Comparison of ENCODE assay signal across 26 cellular contexts in genomic region chr3:121852256-121852655, GRCh38. TPM values are rescaled to one million over a fixed set of nuclear protein-coding genes. Genes with fewer than 3 reads are reported as not detected.
DNase-seq lines count a peak whose midpoint lies in the region; ATAC-seq, FAIRE-seq and TF ChIP-seq lines count a peak whose summit lies in the region.
"Had no signal": no experiment of that assay in that cellular context is flagged by ENCODE, and none has a peak within 500 bp of the region (broad histone marks: within the 10 kb centered on the region; RNA-seq: fewer than 3 reads in every experiment).

No MANE protein-coding gene starts in this region.

- dilution Hi-C loops in keratinocyte (cut with MboI; ENCODE audit: extremely low pct_ligation_motif_present, low sequenced_read_pairs), result no loop called here

- FAIRE-seq in GM19239 (lab: Jason Lieb, UNC) (peak; percentile 45), GM12878 (lab: Jason Lieb, UNC) (no peak), keratinocyte (lab: Jason Lieb, UNC) (peak; percentile 49), kidney (lab: Jason Lieb, UNC) (no peak), RCC 7860 (lab: Jason Lieb, UNC) (no peak)

- H3K9me3 ChIP-seq in GM12878 (replicated peaks; ENCODE audit: control insufficient read depth, insufficient read depth, low read length) (peaks cover 1% of the 10 kb centered on the region; the same call in 1 of the 3 replicates), keratinocyte (ENCODE audit: control insufficient read depth, low read depth, low read length) (no peaks in the 10 kb centered on the region), kidney (ENCODE audit: control insufficient read depth in 1 of 2, low read length in 2 of 2) (no peaks in the 10 kb centered on the region)
- H3K9me3 ChIP-seq: Peyer's patch, SK-N-SH had no signal

- DNase-seq in GM19239 (ENCODE audit: insufficient read length, low spot score) (no peak), LNCaP clone FGC (ENCODE audit: low read depth) (no peak), GM12878 (ENCODE audit: low read depth, low spot score) (no peak), keratinocyte (ENCODE audit: low read depth, low spot score) (no peak), kidney (no peak), foreskin melanocyte (no peak), RCC 7860 (ENCODE audit: low spot score) (no peak)
- DNase-seq: CD8-positive, alpha-beta T cell; DMS79 treated with DMSO at 0.1 percent for 48 hours; GF-D8; H9; KG1; NCI-H1105; NCI-H1436 treated with DMSO at 0.1 percent for 48 hours; NCI-H1930; NCI-H2107; NCI-H446 treated with DMSO at 0.1 percent for 48 hours; NCI-H526; NCI-H82; NK-92 treated with Interleukin-12 subunit alpha and Interleukin-12 subunit beta, amount 100 ng/mL, for 24 hours; Peyer's patch; SK-N-SH; SW 1271 had no signal

- intact Hi-C loops in GM12878 (cut with micrococcal nuclease; ENCODE audit: unreplicated experiment) (no loop called here), kidney (cut with DNase I) (no loop called here)

- POLR2A ChIA-PET in GM12878 (lab: Charles Lee), result interaction anchor here (0.8 kb wide), 1 partner anchor 404 kb away, joined by 3 read pairs; no protein-coding TSS in a partner anchor

- H2AFZ ChIP-seq in GM12878 (ENCODE audit: control insufficient read depth, low read depth, low read length) (no peak overlapping the region), keratinocyte (ENCODE audit: control insufficient read depth, low read length) (peak overlapping the region; percentile 87)
- H2AFZ ChIP-seq: GM23338 had no signal

- in situ Hi-C loops in GM12878 (cut with MboI), result no loop called here

- TF ChIP-seq POLR2A in GM12878 (IDR thresholded peaks at IDR 0.05; ENCODE audit: low read depth, low read length), result no peak

- H3K27me3 ChIP-seq in GM12878 (replicated peaks in 1 of 2; ENCODE audit: control insufficient read depth in 2 of 2, insufficient read depth in 2 of 2, low read length in 1 of 2), result no peaks in the 10 kb centered on the region
- H3K27me3 ChIP-seq in keratinocyte (ENCODE audit: control insufficient read depth, extremely low read depth, insufficient read depth, low read length), result no peaks in the 10 kb centered on the region
- H3K27me3 ChIP-seq: Peyer's patch had no signal

- RAD21 ChIA-PET in GM12878 (lab: Charles Lee; ENCODE audit: unreplicated experiment), result interaction anchor here (0.8 to 1.1 kb wide), 2 partner anchors 259 to 305 kb away, joined by 3 read pairs; no protein-coding TSS in a partner anchor

- BruUV-seq in GM12878 (replicated peaks; lab: Mats Ljungman, UMichigan), result no TSS peak

- no peaks in the 10 kb centered on the region for H3K9me1 ChIP-seq in keratinocyte (ENCODE audit: control insufficient read depth, extremely low read depth, insufficient read depth, low read length)

- TF ChIP-seq CTCF in LNCaP clone FGC (IDR thresholded peaks at IDR 0.05; ENCODE audit: control insufficient read depth, extremely low read depth, insufficient read depth) (0 out of 2 replicates have a peak, but pooled peaks have one; percentile 3), GM12878 (IDR thresholded peaks at IDR 0.05 in 2 of 3, conservative IDR thresholded peaks at IDR 0.05 in 1 of 3; ENCODE audit: control insufficient read depth in 2 of 3, extremely low read depth in 1 of 3, insufficient read depth in 1 of 3, low read depth in 3 of 3, low read length in 3 of 3) (no peak), keratinocyte (optimal IDR thresholded peaks at IDR 0.05 in 1 of 3, IDR thresholded peaks at IDR 0.05 in 1 of 3, conservative IDR thresholded peaks at IDR 0.05 in 1 of 3; ENCODE audit: extremely low read depth in 1 of 3, insufficient read depth in 2 of 3, low read length in 3 of 3) (no peak), kidney (IDR thresholded peaks at IDR 0.05; ENCODE audit: borderline replicate concordance, extremely low read depth, insufficient read depth) (no peak)

- H3K9ac ChIP-seq in GM12878 (ENCODE audit: control insufficient read depth, insufficient read depth, low read length) (no peak overlapping the region), keratinocyte (ENCODE audit: control insufficient read depth, extremely low read depth, insufficient read depth, low read length) (no peak overlapping the region), kidney (ENCODE audit: low read length in 2 of 2) (no peak overlapping the region)
- H3K9ac ChIP-seq: SK-N-SH had no signal

- H3K27ac ChIP-seq in GM12878 (ENCODE audit: control insufficient read depth, insufficient read depth) (no peak overlapping the region), keratinocyte (ENCODE audit: control insufficient read depth, insufficient read depth, low read length) (peak overlapping the region; percentile 23), kidney (ENCODE audit: low read depth in 2 of 2, low read length in 2 of 2) (no peak overlapping the region)
- H3K27ac ChIP-seq: C4-2B, Peyer's patch had no signal

- no peak overlapping the region for H3K4me2 ChIP-seq in GM12878 (ENCODE audit: control insufficient read depth, insufficient read depth)
- peak overlapping the region; percentile 74 for H3K4me2 ChIP-seq in keratinocyte (ENCODE audit: control insufficient read depth, extremely low read depth, insufficient read depth, low read depth, low read length)
- H3K4me2 ChIP-seq: GM23338, SK-N-SH had no signal

- WGBS in GM12878 (ENCODE audit: insufficient coverage, insufficient replicate concordance, low lambda C conversion rate, missing lambda C conversion rate), result 100% methylated on average over 2 of the region's 2 CpGs

- SMC1A ChIA-PET in GM12878 (lab: Charles Lee; ENCODE audit: uncharacterized antibody, unreplicated experiment), result interaction anchor here (0.6 to 2.2 kb wide), 4 partner anchors 9 to 306 kb away, joined by 3 to 11 read pairs (median 6); partner anchors contain the start of gene POLQ

- H3K4me3 ChIP-seq in LNCaP clone FGC (ENCODE audit: low read depth, low read length) (no peak overlapping the region), GM12878 (no peak overlapping the region), keratinocyte (ENCODE audit: control insufficient read depth in 2 of 3, extremely low read depth in 1 of 3, insufficient read depth in 2 of 3, low read depth in 1 of 3, low read length in 3 of 3) (peak overlapping the region in 1 of 3 experiments; percentile 45), kidney (ENCODE audit: low read length in 2 of 2) (no peak overlapping the region)
- H3K4me3 ChIP-seq: GM23338, Peyer's patch had no signal

- peaks cover 1 to 24% of the 10 kb centered on the region in 2 experiments for H3K36me3 ChIP-seq in GM12878 (ENCODE audit: control insufficient read depth in 2 of 2, insufficient read depth in 2 of 2, low read length in 1 of 2)
- no peaks in the 10 kb centered on the region for H3K36me3 ChIP-seq in keratinocyte (ENCODE audit: control insufficient read depth in 2 of 2, extremely low read depth in 1 of 2, insufficient read depth in 2 of 2, low read length in 2 of 2)
- H3K36me3 ChIP-seq in kidney (ENCODE audit: control insufficient read depth in 1 of 2, insufficient read depth in 2 of 2, low read length in 2 of 2), result no peaks in the 10 kb centered on the region
- H3K36me3 ChIP-seq: Peyer's patch had no signal

- peak; percentile 24; the same call in 1 of the 3 replicates for ATAC-seq in GM12878
- no peak for ATAC-seq in HG03135 (IDR thresholded peaks at IDR 0.05; ENCODE audit: unreplicated experiment)
- ATAC-seq: CD8-positive, alpha-beta T cell; GM23338 had no signal

- H3K4me1 ChIP-seq in GM12878 (ENCODE audit: control insufficient read depth, insufficient read depth, low read length), result no peaks in the 10 kb centered on the region
- peaks cover 7% of the 10 kb centered on the region for H3K4me1 ChIP-seq in keratinocyte (ENCODE audit: control insufficient read depth, extremely low read depth, insufficient read depth, low read length)
- no peaks in the 10 kb centered on the region for H3K4me1 ChIP-seq in kidney (ENCODE audit: control insufficient read depth in 1 of 2, insufficient read depth in 1 of 2, low read depth in 1 of 2, low read length in 2 of 2)
- H3K4me1 ChIP-seq: Peyer's patch had no signal

- TF ChIP-seq EP300 in GM12878 (IDR thresholded peaks at IDR 0.05; ENCODE audit: borderline replicate concordance in 1 of 2, control insufficient read depth in 1 of 2, low read depth in 2 of 2, low read length in 2 of 2), result no peak

- CTCF ChIA-PET in GM12878 (lab: Yijun Ruan, JAX), result no interaction called here

- no peak for TF ChIP-seq RAD21 in GM12878 (IDR thresholded peaks at IDR 0.05; ENCODE audit: insufficient read depth, low read depth, low read length)

- H3K79me2 ChIP-seq in GM12878 (ENCODE audit: control insufficient read depth, insufficient read depth, low read length), result peaks cover 2% of the 10 kb centered on the region
- no peaks in the 10 kb centered on the region for H3K79me2 ChIP-seq in keratinocyte (ENCODE audit: control insufficient read depth, insufficient read depth, low read length)

- H4K20me1 ChIP-seq in GM12878 (ENCODE audit: control insufficient read depth, insufficient read depth) (no peaks in the 10 kb centered on the region), keratinocyte (ENCODE audit: control insufficient read depth, extremely low read depth, insufficient read depth, low read length) (no peaks in the 10 kb centered on the region)

RNA-seq across cellular contexts. Expression of gene EAF2, which starts 17.2 kb away (rescaled TPM):
- total RNA-seq in GM12878 (2013; cell fraction: nucleolus; rRNA removed), result 144 and 145 TPM in 2 replicates
- 48.8 and 52.6 TPM in 2 replicates for total RNA-seq in GM12878 (2014; rRNA removed)
- total RNA-seq in GM12878 (2014; rRNA removed; fragmentation: Illumina TruSeq; extraction: Trizol), result 65.4 and 67.6 TPM in 2 replicates
- total RNA-seq in GM12878 (2021), result 43.0 and 47.3 TPM in 2 replicates
- polyA plus RNA-seq in GM12878 (2011; ENCODE audit: low read depth), result 52.4 TPM
- 75.5 and 106 TPM in 2 replicates for polyA plus RNA-seq in GM12878 (2011; rRNA removed)
- polyA plus RNA-seq in GM12878 (2011; cell fraction: cytosol; rRNA removed), result 33.5 and 36.6 TPM in 2 replicates
- 32.8 and 35.1 TPM in 2 replicates for polyA plus RNA-seq in GM12878 (2011; cell fraction: nucleus; rRNA removed)
- polyA plus RNA-seq in GM12878 (2012), result 48.8 and 73.9 TPM in 2 replicates
- 68.9 and 74.6 TPM in 2 replicates for polyA plus RNA-seq in GM12878 (2014; fragmentation: Illumina TruSeq; extraction: Trizol)
- polyA plus RNA-seq in GM12878 (2014; fragmentation: Nextera tagmentation; extraction: Ambion mirVana), result 100 to 1,000 TPM; 172 to 193 TPM
- 40.7 and 53.6 TPM in 2 replicates for polyA plus RNA-seq in GM12878 (2014; rRNA removed)
- 100 to 1,000 TPM; 123 to 136 TPM for polyA plus RNA-seq in GM12878 (2016; fragmentation: Nextera tagmentation; extraction: Ambion mirVana)
- polyA minus RNA-seq in GM12878 (2011; rRNA and poly(A)+ RNA removed), result 45.3 and 65.5 TPM in 2 replicates
- polyA minus RNA-seq in GM12878 (2011; cell fraction: cytosol; rRNA and poly(A)+ RNA removed), result 11.5 and 16.1 TPM in 2 replicates
- 60.4 and 82.5 TPM in 2 replicates for polyA minus RNA-seq in GM12878 (2011; cell fraction: nucleus; rRNA and poly(A)+ RNA removed)
- 3.1 to 4.4 TPM (median 3.3 TPM) in 3 replicates for polyA plus RNA-seq in keratinocyte
- 2.1 TPM for polyA plus RNA-seq in keratinocyte (2011; ENCODE audit: low read depth)
- polyA plus RNA-seq in keratinocyte (2011; cell fraction: cytosol; rRNA removed), result 2.8 and 3.6 TPM in 2 replicates
- polyA plus RNA-seq in keratinocyte (2011; cell fraction: nucleus; rRNA removed), result 1.5 and 3.1 TPM in 2 replicates
- polyA plus RNA-seq in keratinocyte (2012; ENCODE audit: low replicate concordance), result 2.5 and 4.2 TPM in 2 replicates
- polyA minus RNA-seq in keratinocyte, result 1.3 to 2.5 TPM in 2 of 3 replicates, not detected in the other
- not detected for polyA minus RNA-seq in keratinocyte (2011; cell fraction: cytosol; rRNA and poly(A)+ RNA removed)
- polyA minus RNA-seq in keratinocyte (2011; cell fraction: nucleus; rRNA and poly(A)+ RNA removed), result 1.3 and 2.2 TPM in 2 replicates
- total RNA-seq in kidney, result 13.9 TPM
- polyA plus RNA-seq in kidney (ENCODE audit: insufficient read depth, low read depth, low replicate concordance), result 43.6 TPM

RNA-seq across cellular contexts. Expression of gene IQCB1, which starts 17.4 kb away (rescaled TPM):
- total RNA-seq in GM12878 (2013; cell fraction: nucleolus; rRNA removed), result 167 and 187 TPM in 2 replicates
- total RNA-seq in GM12878 (2014; rRNA removed) (48.5 and 67.8 TPM in 2 replicates), GM12878 (2014; rRNA removed; fragmentation: Illumina TruSeq; extraction: Trizol) (67.8 and 69.4 TPM in 2 replicates), GM12878 (2021) (38.5 and 41.7 TPM in 2 replicates), kidney (16.9 TPM)
- 30.9 TPM for polyA plus RNA-seq in GM12878 (2011; ENCODE audit: low read depth)
- polyA plus RNA-seq in GM12878 (2011; rRNA removed) (68.7 and 100 TPM in 2 replicates), GM12878 (2014; fragmentation: Illumina TruSeq; extraction: Trizol) (55.4 and 69.0 TPM in 2 replicates), GM12878 (2014; fragmentation: Nextera tagmentation; extraction: Ambion mirVana) (10 to 100 TPM; 36.0 to 45.1 TPM), GM12878 (2014; rRNA removed) (39.4 and 50.1 TPM in 2 replicates), GM12878 (2016; fragmentation: Nextera tagmentation; extraction: Ambion mirVana) (10 to 100 TPM; 45.9 to 49.3 TPM), keratinocyte (6.7 to 14.7 TPM (median 8.7 TPM) in 3 replicates), kidney (ENCODE audit: insufficient read depth, low read depth, low replicate concordance) (12.9 TPM)
- 25.6 and 32.5 TPM in 2 replicates for polyA plus RNA-seq in GM12878 (2011; cell fraction: cytosol; rRNA removed)
- polyA plus RNA-seq in GM12878 (2011; cell fraction: nucleus; rRNA removed), result 78.9 and 89.8 TPM in 2 replicates
- polyA plus RNA-seq in GM12878 (2012), result 36.7 TPM in 2 replicates
- polyA minus RNA-seq in GM12878 (2011; rRNA and poly(A)+ RNA removed), result 65.1 and 84.3 TPM in 2 replicates
- 7.8 and 15.0 TPM in 2 replicates for polyA minus RNA-seq in GM12878 (2011; cell fraction: cytosol; rRNA and poly(A)+ RNA removed)
- polyA minus RNA-seq in GM12878 (2011; cell fraction: nucleus; rRNA and poly(A)+ RNA removed), result 65.3 and 106 TPM in 2 replicates
- polyA plus RNA-seq in keratinocyte (2011; ENCODE audit: low read depth), result 24.7 TPM
- 3.6 and 6.7 TPM in 2 replicates for polyA plus RNA-seq in keratinocyte (2011; cell fraction: cytosol; rRNA removed)
- polyA plus RNA-seq in keratinocyte (2011; cell fraction: nucleus; rRNA removed), result 18.0 and 20.3 TPM in 2 replicates
- polyA plus RNA-seq in keratinocyte (2012; ENCODE audit: low replicate concordance), result 6.1 and 14.3 TPM in 2 replicates
- polyA minus RNA-seq in keratinocyte, result 0.39 to 21.8 TPM (median 6.0 TPM) in 3 replicates
- polyA minus RNA-seq in keratinocyte (2011; cell fraction: cytosol; rRNA and poly(A)+ RNA removed), result 2.7 TPM
- 8.8 and 12.7 TPM in 2 replicates for polyA minus RNA-seq in keratinocyte (2011; cell fraction: nucleus; rRNA and poly(A)+ RNA removed)

RNA-seq across cellular contexts. Expression of gene SLC15A2, which starts 41.9 kb away (rescaled TPM):
- 54.9 and 66.0 TPM in 2 replicates for total RNA-seq in GM12878 (2013; cell fraction: nucleolus; rRNA removed)
- total RNA-seq in GM12878 (2014; rRNA removed) (3.2 and 4.0 TPM in 2 replicates), GM12878 (2014; rRNA removed; fragmentation: Illumina TruSeq; extraction: Trizol) (3.3 and 3.8 TPM in 2 replicates), GM12878 (2021) (2.0 and 5.7 TPM in 2 replicates), kidney (21.8 TPM)
- 1.9 TPM for polyA plus RNA-seq in GM12878 (2011; ENCODE audit: low read depth)
- polyA plus RNA-seq in GM12878 (2011; rRNA removed) (7.2 and 9.0 TPM in 2 replicates), GM12878 (2014; fragmentation: Illumina TruSeq; extraction: Trizol) (2.4 and 3.7 TPM in 2 replicates), GM12878 (2014; fragmentation: Nextera tagmentation; extraction: Ambion mirVana) (1 to 10 TPM in 1 of 2 experiments, under 1 TPM in 1; 0.64 to 1.1 TPM), GM12878 (2014; rRNA removed) (2.4 and 4.1 TPM in 2 replicates), GM12878 (2016; fragmentation: Nextera tagmentation; extraction: Ambion mirVana) (1 to 10 TPM; 1.2 to 1.7 TPM), keratinocyte (1.6 to 3.4 TPM (median 2.6 TPM) in 3 replicates), kidney (ENCODE audit: insufficient read depth, low read depth, low replicate concordance) (9.0 TPM)
- polyA plus RNA-seq in GM12878 (2011; cell fraction: cytosol; rRNA removed), result 2.0 and 3.7 TPM in 2 replicates
- 26.2 and 48.1 TPM in 2 replicates for polyA plus RNA-seq in GM12878 (2011; cell fraction: nucleus; rRNA removed)
- polyA plus RNA-seq in GM12878 (2012), result 4.0 and 5.0 TPM in 2 replicates
- polyA minus RNA-seq in GM12878 (2011; rRNA and poly(A)+ RNA removed), result 18.6 and 31.2 TPM in 2 replicates
- 1.6 and 4.6 TPM in 2 replicates for polyA minus RNA-seq in GM12878 (2011; cell fraction: cytosol; rRNA and poly(A)+ RNA removed)
- 21.0 and 37.6 TPM in 2 replicates for polyA minus RNA-seq in GM12878 (2011; cell fraction: nucleus; rRNA and poly(A)+ RNA removed)
- 0.92 TPM for polyA plus RNA-seq in keratinocyte (2011; ENCODE audit: low read depth)
- 1.2 and 1.5 TPM in 2 replicates for polyA plus RNA-seq in keratinocyte (2011; cell fraction: cytosol; rRNA removed)
- polyA plus RNA-seq in keratinocyte (2011; cell fraction: nucleus; rRNA removed), result 4.3 and 5.4 TPM in 2 replicates
- polyA plus RNA-seq in keratinocyte (2012; ENCODE audit: low replicate concordance), result 0.96 and 2.3 TPM in 2 replicates
- polyA minus RNA-seq in keratinocyte, result 0.26 to 12.6 TPM (median 5.3 TPM) in 3 replicates
- 1.5 TPM for polyA minus RNA-seq in keratinocyte (2011; cell fraction: cytosol; rRNA and poly(A)+ RNA removed)
- 6.4 and 10.7 TPM in 2 replicates for polyA minus RNA-seq in keratinocyte (2011; cell fraction: nucleus; rRNA and poly(A)+ RNA removed)
